8 cellular contexts compared by ENCODE assay signal in the genomic region with DNA sequence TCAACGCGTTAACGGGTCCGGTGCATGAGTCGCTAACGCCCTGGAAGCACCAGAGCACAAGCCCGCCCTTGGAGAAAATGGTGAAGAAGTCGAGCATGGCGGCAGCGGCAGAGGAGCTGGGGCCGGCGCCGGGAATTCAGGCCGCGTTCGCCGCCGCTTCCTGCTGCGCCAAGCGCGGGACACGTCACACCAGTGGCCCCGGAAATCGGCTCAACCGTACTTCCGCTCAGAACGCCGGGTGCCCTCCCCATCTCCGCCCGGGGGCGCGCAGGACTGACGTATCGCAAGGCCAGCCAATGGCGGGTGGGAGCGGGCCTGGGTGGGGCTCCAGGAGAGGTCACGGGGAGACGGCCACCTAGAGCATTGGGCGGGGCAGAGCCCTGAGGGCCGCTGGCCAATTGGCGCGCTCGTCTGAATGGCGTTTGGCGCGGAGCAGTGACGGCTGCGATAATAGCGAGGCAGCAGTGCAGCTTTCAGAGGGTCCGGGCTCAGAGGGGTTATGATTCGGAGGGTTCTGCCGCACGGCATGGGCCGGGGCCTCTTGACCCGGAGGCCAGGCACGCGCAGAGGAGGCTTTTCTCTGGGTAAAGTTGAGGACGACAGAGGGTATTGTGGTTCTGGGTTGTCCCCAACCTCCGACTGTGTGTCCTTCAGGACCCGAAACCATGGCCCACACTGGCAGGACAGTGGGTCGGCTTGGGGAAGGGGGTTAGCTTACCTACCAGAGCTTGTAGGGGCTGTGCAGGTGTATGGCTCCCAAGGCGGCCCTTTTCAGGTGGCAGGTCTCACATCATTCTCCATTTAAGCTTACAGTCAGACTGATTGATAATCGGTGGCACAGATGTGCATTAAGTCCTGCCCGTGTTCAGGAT. TPM values are rescaled to one million over a fixed set of nuclear protein-coding genes. Genes with fewer than 3 reads are reported as not detected.
DNase-seq lines count a peak whose midpoint lies in the region; ATAC-seq and TF ChIP-seq lines count a peak whose summit lies in the region.

FOXRED1 (plus strand) TSS at position 447 of the 872 bp plus-strand sequence; CDS start at position 500, 53 bp downstream.
A gene with protein sequence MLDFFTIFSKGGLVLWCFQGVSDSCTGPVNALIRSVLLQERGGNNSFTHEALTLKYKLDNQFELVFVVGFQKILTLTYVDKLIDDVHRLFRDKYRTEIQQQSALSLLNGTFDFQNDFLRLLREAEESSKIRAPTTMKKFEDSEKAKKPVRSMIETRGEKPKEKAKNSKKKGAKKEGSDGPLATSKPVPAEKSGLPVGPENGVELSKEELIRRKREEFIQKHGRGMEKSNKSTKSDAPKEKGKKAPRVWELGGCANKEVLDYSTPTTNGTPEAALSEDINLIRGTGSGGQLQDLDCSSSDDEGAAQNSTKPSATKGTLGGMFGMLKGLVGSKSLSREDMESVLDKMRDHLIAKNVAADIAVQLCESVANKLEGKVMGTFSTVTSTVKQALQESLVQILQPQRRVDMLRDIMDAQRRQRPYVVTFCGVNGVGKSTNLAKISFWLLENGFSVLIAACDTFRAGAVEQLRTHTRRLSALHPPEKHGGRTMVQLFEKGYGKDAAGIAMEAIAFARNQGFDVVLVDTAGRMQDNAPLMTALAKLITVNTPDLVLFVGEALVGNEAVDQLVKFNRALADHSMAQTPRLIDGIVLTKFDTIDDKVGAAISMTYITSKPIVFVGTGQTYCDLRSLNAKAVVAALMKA (minus strand): TSS at position 188 of the 872 bp plus-strand sequence. CDS start 91 bp downstream, at position 97.

- H3K27ac ChIP-seq in Karpas-422 (ENCODE audit: low read length) (no peak within 1 kb of the TSS; the same call in 1 of the 2 replicates), esophagus muscularis mucosa (replicated peaks in 1 of 4) (peak within 1 kb of the TSS; percentile 87 to 95 (median 91))

- no peaks in the 10 kb centered on the region for H4K20me1 ChIP-seq in Karpas-422 (ENCODE audit: insufficient read depth, low read depth, low read length)

- peak; percentile 99 for ATAC-seq in GM21825 (IDR thresholded peaks at IDR 0.05; ENCODE audit: unreplicated experiment)

- H3K36me3 ChIP-seq in Karpas-422 (ENCODE audit: insufficient read depth, low read length) (peaks cover 18% of the 10 kb centered on the region), esophagus muscularis mucosa (peaks cover 30 to 53% (median 47%) of the 10 kb centered on the region in 4 donors)

- peak within 1 kb of the TSS; percentile 88 for H3K4me2 ChIP-seq in Karpas-422 (ENCODE audit: low read depth, low read length, poor library complexity, severe bottlenecking)

- peak within 1 kb of the TSS; percentile 92 for H3K4me3 ChIP-seq in Karpas-422 (ENCODE audit: low read length)
- peak within 1 kb of the TSS; percentile 69 to 92 (median 84) for H3K4me3 ChIP-seq in esophagus muscularis mucosa

- TF ChIP-seq POLR2A in esophagus muscularis mucosa (IDR thresholded peaks at IDR 0.05; ENCODE audit: low read depth): peak; percentile 49

- 0% methylated on average over 28 of the region's 64 CpGs for WGBS in esophagus muscularis mucosa

- peak within 1 kb of the TSS; percentile 88 for H3K9ac ChIP-seq in Karpas-422 (ENCODE audit: low read length)

- intact Hi-C loops in esophagus muscularis mucosa (cut with DNase I): loop anchor here (5.0 kb wide), 1 partner anchor 57 kb away; the partner anchor contains the start of genes FAM118B and RPUSD4

- peak; percentile 99 for DNase-seq in DMS79 treated with DMSO at 0.1 percent for 48 hours (lab: John Stamatoyannopoulos, UW)
- DNase-seq in Karpas-422: peak; percentile 98
- DNase-seq in RKO (ENCODE audit: low spot score): peak; percentile 99
- DNase-seq in activated T-helper 1 cell treated with Interleukin-2 at 50 U/mL for 16 hours (ENCODE audit: low read depth): peak; percentile 100
- DNase-seq in esophagus muscularis mucosa (ENCODE audit: extremely low spot score): peak; percentile 100
- DNase-seq in myocyte (ENCODE audit: low read depth): peak; percentile 99
- peak; percentile 99 to 100 for DNase-seq in stimulated activated CD8-positive, alpha-beta memory T cell treated with anti-CD3 and anti-CD28 coated beads, Interleukin-7, amount 100 ng/mL, for 48 hours (ENCODE audit: extremely low read depth in 1 of 2, low read depth in 1 of 2)

- no peak within 1 kb of the TSS for H2AFZ ChIP-seq in Karpas-422 (ENCODE audit: low read length)

- no peaks in the 10 kb centered on the region for H3K9me3 ChIP-seq in Karpas-422 (ENCODE audit: low read length)
- no peaks in the 10 kb centered on the region for H3K9me3 ChIP-seq in esophagus muscularis mucosa

- no peak for TF ChIP-seq EP300 in esophagus muscularis mucosa (IDR thresholded peaks at IDR 0.05)

- peak in 1 of 3 experiments; percentile 5 for TF ChIP-seq CTCF in esophagus muscularis mucosa (IDR thresholded peaks at IDR 0.05)

- H3K27me3 ChIP-seq in Karpas-422 (ENCODE audit: low read length): no peaks in the 10 kb centered on the region
- no peaks in the 10 kb centered on the region for H3K27me3 ChIP-seq in esophagus muscularis mucosa

- H3K4me1 ChIP-seq in Karpas-422 (ENCODE audit: low read length) (peaks cover 15% of the 10 kb centered on the region), esophagus muscularis mucosa (peaks cover 18 to 34% (median 21%) of the 10 kb centered on the region in 4 donors)

- peaks cover 39% of the 10 kb centered on the region for H3K79me2 ChIP-seq in Karpas-422 (ENCODE audit: low read length)

- H3K9me2 ChIP-seq in Karpas-422 (replicated peaks; ENCODE audit: insufficient read depth, low read length): no peaks in the 10 kb centered on the region

RNA-seq across cellular contexts. Expression of gene FOXRED1, which starts in this region (rescaled TPM):
- total RNA-seq in Karpas-422 (2014; rRNA removed; shearing (Covaris generic); ENCODE audit: low replicate concordance): 13.7 and 18.4 TPM in 2 replicates
- 10 to 100 TPM; 10.9 to 13.1 (median 12.2) TPM for total RNA-seq in esophagus muscularis mucosa
- total RNA-seq in myocyte: 32.1 and 39.8 TPM in 2 replicates
- 29.9 TPM for polyA plus RNA-seq in myocyte (2012)

RNA-seq across cellular contexts. Expression of the second gene that starts in this region (rescaled TPM):
- 41.0 and 58.4 TPM in 2 replicates for total RNA-seq in Karpas-422 (2014; rRNA removed; shearing (Covaris generic); ENCODE audit: low replicate concordance)
- total RNA-seq in esophagus muscularis mucosa (10 to 100 TPM; 52.7 to 82.0 (median 77.7) TPM), myocyte (143 and 157 TPM in 2 replicates)
- polyA plus RNA-seq in myocyte (2012): 158 TPM
